In the genomic region with DNA sequence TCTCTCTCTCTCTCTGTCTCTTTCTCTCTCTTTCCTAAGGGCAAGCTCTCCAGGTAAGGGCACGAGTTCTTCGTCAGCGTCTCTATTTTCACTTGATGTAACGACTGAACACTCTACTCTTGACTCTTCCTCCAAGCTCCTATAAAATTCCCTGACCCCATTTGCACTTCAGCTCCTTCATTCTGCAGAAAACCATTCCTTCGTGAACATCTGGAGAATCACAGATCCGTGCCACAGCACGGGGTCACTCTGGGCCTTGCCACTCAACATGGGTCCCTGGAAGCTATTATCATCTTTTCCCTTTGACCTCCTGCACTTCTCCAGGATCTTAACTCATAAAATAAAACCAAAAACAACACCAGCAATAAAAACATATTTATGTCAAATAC, we compare ENCODE assay signal across 10 cellular contexts.
A peak's percentile ranks its signal among the peaks of the same experiment; 100 is the strongest.
DNase-seq lines count a peak whose midpoint lies in the region; ATAC-seq and TF ChIP-seq lines count a peak whose summit lies in the region.
"Had no signal": no experiment of that assay in that cellular context is flagged by ENCODE, and none has a peak within 500 bp of the region (broad histone marks: within the 10 kb centered on the region; RNA-seq: fewer than 3 reads in every experiment).

No MANE protein-coding gene starts in this region.

- intact Hi-C loops in left ventricle myocardium inferior (cut with micrococcal nuclease) (no loop called here), cardiac septum (cut with DNase I) (loop anchor here (5.0 to 10.0 kb wide), 4 partner anchors 196 to 688 kb away; a partner anchor contains a TSS)

- no peaks in the 10 kb centered on the region for H3K27me3 ChIP-seq in left ventricle myocardium inferior (ENCODE audit: low read depth)
- H3K27me3 ChIP-seq in ectodermal cell (ENCODE audit: control insufficient read depth, insufficient read depth, low read length, poor library complexity, severe bottlenecking) = no peaks in the 10 kb centered on the region
- H3K27me3 ChIP-seq in CD8-positive, alpha-beta memory T cell (ENCODE audit: insufficient read depth, low read length, poor library complexity, severe bottlenecking) = no peaks in the 10 kb centered on the region
- H3K27me3 ChIP-seq: pancreas had no signal

- H3K9me3 ChIP-seq in left ventricle myocardium inferior (replicated peaks) (no peaks in the 10 kb centered on the region), ectodermal cell (ENCODE audit: control insufficient read depth, low read length) (no peaks in the 10 kb centered on the region)
- no peaks in the 10 kb centered on the region for H3K9me3 ChIP-seq in CD8-positive, alpha-beta memory T cell (ENCODE audit: low read length)
- H3K9me3 ChIP-seq: pancreas had no signal

- H3K4me3 ChIP-seq in left ventricle myocardium inferior (peak overlapping the region; percentile 53), ectodermal cell (ENCODE audit: insufficient read depth, low read depth, low read length) (no peak overlapping the region)
- no peak overlapping the region for H3K4me3 ChIP-seq in CD8-positive, alpha-beta memory T cell (ENCODE audit: low read length)

- POLR2A ChIA-PET in CD8-positive, alpha-beta memory T cell (lab: Charles Lee) = no interaction called here

- no peak for TF ChIP-seq CTCF in left ventricle myocardium inferior (IDR thresholded peaks at IDR 0.05; ENCODE audit: borderline replicate concordance)

- H3K4me3 Mint-ChIP-seq in natural killer cell treated with Interleukin-12 subunit alpha and Interleukin-12 subunit beta and Interleukin-15 and Interleukin-18, amount 100 ng/mL, for 72 hours = peak overlapping the region; percentile 30
- H3K4me3 Mint-ChIP-seq in CD8-positive, alpha-beta memory T cell = peak overlapping the region in 3 of 7 donors; percentile 2 to 26 (median 22)

- no peaks in the 10 kb centered on the region for H3K36me3 Mint-ChIP-seq in natural killer cell treated with Interleukin-12 subunit alpha and Interleukin-12 subunit beta and Interleukin-15 and Interleukin-18, amount 100 ng/mL, for 72 hours
- H3K36me3 Mint-ChIP-seq in CD8-positive, alpha-beta memory T cell = peaks cover 0 to 3% (median 0%) of the 10 kb centered on the region in 3 donors

- H3K27ac Mint-ChIP-seq in natural killer cell treated with Interleukin-12 subunit alpha and Interleukin-12 subunit beta and Interleukin-15 and Interleukin-18, amount 100 ng/mL, for 72 hours = peak overlapping the region in 1 of 2 donors; percentile 2
- peak overlapping the region in 1 of 8 donors; percentile 52 for H3K27ac Mint-ChIP-seq in CD8-positive, alpha-beta memory T cell

- CTCF ChIA-PET in CD8-positive, alpha-beta memory T cell (lab: Charles Lee) = no interaction called here

- H3K4me1 ChIP-seq in left ventricle myocardium inferior (peaks cover 43% of the 10 kb centered on the region), ectodermal cell (ENCODE audit: control insufficient read depth, insufficient read depth, low read length) (peaks cover 4% of the 10 kb centered on the region)
- H3K4me1 ChIP-seq in CD8-positive, alpha-beta memory T cell (ENCODE audit: insufficient read depth, low read length) = no peaks in the 10 kb centered on the region

- DNase-seq in left ventricle myocardium inferior (no peak), cardiac septum (ENCODE audit: low spot score) (no peak), iPS-NIHi7 (ENCODE audit: extremely low spot score) (no peak), NCI-H226 (no peak), hepatic stellate cell (ENCODE audit: low spot score) (no peak)
- DNase-seq in natural killer cell treated with Interleukin-12 subunit alpha and Interleukin-12 subunit beta and Interleukin-15 and Interleukin-18, amount 100 ng/mL, for 72 hours (ENCODE audit: low spot score) = no peak
- DNase-seq in CD8-positive, alpha-beta memory T cell = no peak

- H3K27ac ChIP-seq in left ventricle myocardium inferior (replicated peaks) (peak overlapping the region; percentile 80), ectodermal cell (ENCODE audit: insufficient read depth, low read depth, low read length, poor library complexity, severe bottlenecking) (peak overlapping the region; percentile 60)
- H3K27ac ChIP-seq in CD8-positive, alpha-beta memory T cell (ENCODE audit: low read depth, low read length) = no peak overlapping the region

- 87 to 89% methylated on average over 7 of the region's 7 CpGs for WGBS in ectodermal cell, 2 experiments

- ATAC-seq in natural killer cell treated with Interleukin-12 subunit alpha and Interleukin-12 subunit beta and Interleukin-15 and Interleukin-18, amount 100 ng/mL, for 72 hours = no peak
- ATAC-seq: activated CD4-positive, CD25-positive, alpha-beta regulatory T cell treated with anti-CD3 and anti-CD28 coated beads, Interleukin-2, amount 50 U/mL, for 24 hours had no signal

- no peaks in the 10 kb centered on the region for H3K27me3 Mint-ChIP-seq in natural killer cell treated with Interleukin-12 subunit alpha and Interleukin-12 subunit beta and Interleukin-15 and Interleukin-18, amount 100 ng/mL, for 72 hours
- peaks cover 8 to 34% of the 10 kb centered on the region in 2 donors for H3K27me3 Mint-ChIP-seq in CD8-positive, alpha-beta memory T cell

- peaks cover 7 to 14% of the 10 kb centered on the region in 2 donors for H3K4me1 Mint-ChIP-seq in natural killer cell treated with Interleukin-12 subunit alpha and Interleukin-12 subunit beta and Interleukin-15 and Interleukin-18, amount 100 ng/mL, for 72 hours (ENCODE audit: low read depth in 2 of 2)
- H3K4me1 Mint-ChIP-seq in CD8-positive, alpha-beta memory T cell = peaks cover 5 to 12% (median 6%) of the 10 kb centered on the region in 3 donors

- H3K36me3 ChIP-seq in left ventricle myocardium inferior = no peaks in the 10 kb centered on the region
- H3K36me3 ChIP-seq in ectodermal cell (ENCODE audit: control insufficient read depth, insufficient read depth, low read length) = no peaks in the 10 kb centered on the region
- no peaks in the 10 kb centered on the region for H3K36me3 ChIP-seq in CD8-positive, alpha-beta memory T cell (ENCODE audit: insufficient read depth, low read length)
- H3K36me3 ChIP-seq: pancreas had no signal

- H3K9me3 Mint-ChIP-seq in natural killer cell treated with Interleukin-12 subunit alpha and Interleukin-12 subunit beta and Interleukin-15 and Interleukin-18, amount 100 ng/mL, for 72 hours = no peaks in the 10 kb centered on the region
- no peaks in the 10 kb centered on the region for H3K9me3 Mint-ChIP-seq in CD8-positive, alpha-beta memory T cell
